ENCODE assay signal across 8 cellular contexts in genomic region chr19:13838071-13838942, GRCh38. TPM values are rescaled to one million over a fixed set of nuclear protein-coding genes. Genes with fewer than 3 reads are reported as not detected.
A peak's percentile ranks its signal among the peaks of the same experiment; 100 is the strongest.
DNase-seq lines count a peak whose midpoint lies in the region; ATAC-seq, FAIRE-seq and TF ChIP-seq lines count a peak whose summit lies in the region.

No MANE protein-coding gene starts in this region.

- peak overlapping the region; percentile 86 for H3K4me3 Mint-ChIP-seq in CD4-positive, alpha-beta T cell
- no peak overlapping the region for H3K4me3 Mint-ChIP-seq in endothelial cell (ENCODE audit: unreplicated experiment)
- H3K4me3 Mint-ChIP-seq in glutamatergic neuron (ENCODE audit: unreplicated experiment): no peak overlapping the region

- WGBS in pancreas, 2 donors: 85 to 87% methylated on average over 13 of the region's 13 CpGs

- DNase-seq in CD4-positive, alpha-beta T cell: peak in 1 of 10 experiments; percentile 34
- DNase-seq in RWPE1 (ENCODE audit: low spot score) (no peak), endothelial cell (ENCODE audit: low spot score) (no peak), pancreas (no peak), cerebellar nuclear complex (lab: John Stamatoyannopoulos, UW) (no peak), glutamatergic neuron (no peak), OCI-M2 (lab: John Stamatoyannopoulos, UW; ENCODE audit: unreplicated experiment) (no peak), GM10266 (ENCODE audit: extremely low spot score) (no peak)

- H3K4me3 ChIP-seq in pancreas: peak overlapping the region in 2 of 4 donors; percentile 92 to 97

- CTCF ChIA-PET in CD4-positive, alpha-beta T cell (lab: Charles Lee): interaction anchor here (4.4 kb wide), 1 partner anchor 24 kb away, joined by 40 read pairs; no protein-coding TSS in a partner anchor
- CTCF ChIA-PET in RWPE1 (lab: Yijun Ruan, JAX): no interaction called here

- peaks cover 0 to 11% (median 0%) of the 10 kb centered on the region in 3 donors for H3K36me3 ChIP-seq in pancreas

- no peaks in the 10 kb centered on the region for H3K9me3 Mint-ChIP-seq in CD4-positive, alpha-beta T cell
- H3K9me3 Mint-ChIP-seq in endothelial cell (ENCODE audit: unreplicated experiment) (no peaks in the 10 kb centered on the region), glutamatergic neuron (ENCODE audit: unreplicated experiment) (peaks cover 4% of the 10 kb centered on the region)

- no peaks in the 10 kb centered on the region for H3K9me3 ChIP-seq in CD4-positive, alpha-beta T cell (ENCODE audit: control insufficient read depth, low read length)
- H3K9me3 ChIP-seq in pancreas: no peaks in the 10 kb centered on the region

- peaks cover 69% of the 10 kb centered on the region for H3K4me1 Mint-ChIP-seq in CD4-positive, alpha-beta T cell (ENCODE audit: low read depth)
- H3K4me1 Mint-ChIP-seq in endothelial cell (ENCODE audit: unreplicated experiment) (peaks cover 23% of the 10 kb centered on the region), glutamatergic neuron (ENCODE audit: low read depth, unreplicated experiment) (peaks cover 5% of the 10 kb centered on the region)

- no peak for TF ChIP-seq CTCF in CD4-positive, alpha-beta T cell (IDR thresholded peaks at IDR 0.05)
- TF ChIP-seq CTCF in RWPE1 (conservative IDR thresholded peaks at IDR 0.05; ENCODE audit: low read depth) (no peak), endothelial cell (IDR thresholded peaks at IDR 0.05; ENCODE audit: unreplicated experiment) (no peak), pancreas (IDR thresholded peaks at IDR 0.05) (no peak), glutamatergic neuron (IDR thresholded peaks at IDR 0.05; ENCODE audit: partially characterized antibody, unreplicated experiment) (no peak), GM10266 (IDR thresholded peaks at IDR 0.05; ENCODE audit: control insufficient read depth, insufficient read depth, low read depth, missing control alignments) (no peak)

- no peak for ATAC-seq in CD4-positive, alpha-beta T cell (ENCODE audit: poor library complexity)
- no peak for ATAC-seq in pancreas

- H3K27ac Mint-ChIP-seq in CD4-positive, alpha-beta T cell: peak overlapping the region; percentile 99
- H3K27ac Mint-ChIP-seq in endothelial cell (ENCODE audit: unreplicated experiment): peak overlapping the region; percentile 52
- no peak overlapping the region for H3K27ac Mint-ChIP-seq in glutamatergic neuron (ENCODE audit: unreplicated experiment)

- FAIRE-seq in pancreas (lab: Jason Lieb, UNC): no peak

- H3K27me3 ChIP-seq in CD4-positive, alpha-beta T cell (ENCODE audit: control insufficient read depth, insufficient read depth, low read length): no peaks in the 10 kb centered on the region
- H3K27me3 ChIP-seq in pancreas: no peaks in the 10 kb centered on the region

- H3K4me1 ChIP-seq in pancreas: peaks cover 3 to 25% (median 4%) of the 10 kb centered on the region in 3 donors

- H3K36me3 Mint-ChIP-seq in CD4-positive, alpha-beta T cell (ENCODE audit: low read depth): peaks cover 16% of the 10 kb centered on the region
- peaks cover 7% of the 10 kb centered on the region for H3K36me3 Mint-ChIP-seq in endothelial cell (ENCODE audit: low read depth, unreplicated experiment)
- no peaks in the 10 kb centered on the region for H3K36me3 Mint-ChIP-seq in glutamatergic neuron (ENCODE audit: unreplicated experiment)

- H3K27me3 Mint-ChIP-seq in CD4-positive, alpha-beta T cell: no peaks in the 10 kb centered on the region
- peaks cover 16% of the 10 kb centered on the region for H3K27me3 Mint-ChIP-seq in endothelial cell (ENCODE audit: unreplicated experiment)
- H3K27me3 Mint-ChIP-seq in glutamatergic neuron (ENCODE audit: unreplicated experiment): no peaks in the 10 kb centered on the region

- intact Hi-C loops in CD4-positive, alpha-beta T cell (cut with DNase I, micrococcal nuclease): loop anchor here in 1 of 2 experiments (2.0 kb wide), 1 partner anchor 50 kb away; no protein-coding TSS in a partner anchor
- intact Hi-C loops in pancreas (cut with DNase I): no loop called here

- H3K27ac ChIP-seq in CD4-positive, alpha-beta T cell (ENCODE audit: low read depth, low read length): peak overlapping the region; percentile 97
- H3K27ac ChIP-seq in RWPE1: peak overlapping the region; percentile 100
- peak overlapping the region in 3 of 4 donors; percentile 76 to 97 (median 94) for H3K27ac ChIP-seq in pancreas

- POLR2A ChIA-PET in CD4-positive, alpha-beta T cell (lab: Charles Lee): interaction anchor here (1.1 to 2.5 kb wide), 5 partner anchors 8 to 43 kb away, joined by 3 to 22 read pairs (median 7); partner anchors contain the start of gene ZSWIM4
- POLR2A ChIA-PET in RWPE1 (lab: Yijun Ruan, JAX; ENCODE audit: low non-redundant PET): interaction anchor here (0.9 kb wide), 1 partner anchor 24 kb away, joined by 3 read pairs; no protein-coding TSS in a partner anchor

RNA-seq across cellular contexts. Expression of gene NANOS3, which starts 38.6 kb away (rescaled TPM):
- total RNA-seq in CD4-positive, alpha-beta T cell: under 1 TPM in 1 of 2 experiments, not detected in 1; 0.87 TPM
- total RNA-seq in endothelial cell (ENCODE audit: unreplicated experiment) (0.69 TPM), pancreas (1 to 10 TPM in 1 of 6 donors, under 1 TPM in 3, not detected in 2; 0.39 to 1.4 (median 0.62) TPM), glutamatergic neuron (ENCODE audit: unreplicated experiment) (not detected)
- 1 to 10 TPM in 1 of 2 donors, under 1 TPM in 1; 0.65 to 3.1 TPM for polyA plus RNA-seq in pancreas

RNA-seq across cellular contexts. Expression of gene ZSWIM4, which starts 43.1 kb away (rescaled TPM):
- 1 to 10 TPM; 3.5 to 3.8 TPM for total RNA-seq in CD4-positive, alpha-beta T cell
- 43.7 TPM for total RNA-seq in endothelial cell (ENCODE audit: unreplicated experiment)
- total RNA-seq in pancreas: 1 to 10 TPM; 1.9 to 9.3 (median 3.4) TPM
- 1 to 10 TPM; 3.9 to 5.5 TPM for polyA plus RNA-seq in pancreas
- total RNA-seq in glutamatergic neuron (ENCODE audit: unreplicated experiment): 46.0 TPM
